ENCODE assay signal across 35 cellular contexts in genomic region chr2:173785813-173786212, GRCh38.
DNase-seq lines count a peak whose midpoint lies in the region; ATAC-seq, FAIRE-seq and TF ChIP-seq lines count a peak whose summit lies in the region.
"Had no signal": no experiment of that assay in that cellular context is flagged by ENCODE, and none has a peak within 500 bp of the region (broad histone marks: within the 10 kb centered on the region; RNA-seq: fewer than 3 reads in every experiment).

No MANE protein-coding gene starts in this region.

- H3K4me3 ChIP-seq in K562: no peak overlapping the region
- H3K4me3 ChIP-seq: A549; BLaER1; BLaER1 treated with 17β-estradiol and CSF1 and Interleukin-3, amounts not matched to agents 10 nM and 100 nM had no signal

- 0% methylated on average over 3 of the region's 3 CpGs for WGBS in K562 (ENCODE audit: insufficient coverage, low coverage, missing lambda C conversion rate)

- DNase-seq in GM19239 (ENCODE audit: insufficient read length, low spot score) (no peak), K562 (ENCODE audit: extremely low read depth in 1 of 4, low spot score in 3 of 4) (no peak), frontal cortex (ENCODE audit: low spot score in 2 of 2) (no peak), GM12892 (ENCODE audit: insufficient read length) (no peak), NCI-H748 (lab: John Stamatoyannopoulos, UW; ENCODE audit: unreplicated experiment) (no peak)
- DNase-seq: 8988T; ACHN; AML-193; BE2C; C1 segment of cervical spinal cord; Caco-2; Calu3; CD4-positive, alpha-beta memory T cell; CD4-positive, alpha-beta T cell; CD4-positive, CD25-positive, alpha-beta regulatory T cell; CD8-positive, alpha-beta memory T cell; CD8-positive, alpha-beta T cell; COR-L47; DMS 273 treated with DMSO at 0.1 percent for 48 hours; DMS153; DMS53; DMS79; DMS79 treated with DMSO at 0.1 percent for 48 hours; DND-41; EL had no signal

- CTCF ChIA-PET in K562 (lab: Yijun Ruan, JAX; ENCODE audit: low intra/inter-chr PET ratio): no interaction called here

- no peaks in the 10 kb centered on the region for H3K79me2 ChIP-seq in K562 (ENCODE audit: control insufficient read depth, insufficient read depth, low read length)

- intact Hi-C loops in K562 (cut with micrococcal nuclease): no loop called here

- no TSS peak for BruUV-seq in K562 (replicated peaks; lab: Mats Ljungman, UMichigan)

- TF ChIP-seq RAD21 in K562 (CRISPR knock-in tag; conservative IDR thresholded peaks at IDR 0.05 in 1 of 2, IDR thresholded peaks at IDR 0.05 in 1 of 2): no peak

- in situ Hi-C loops in K562 (cut with MboI): no loop called here

- no peak for TF ChIP-seq POLR2A in K562 (conservative IDR thresholded peaks at IDR 0.05)
- no peak for TF ChIP-seq POLR2A in GM12892 (IDR thresholded peaks at IDR 0.05; ENCODE audit: low read depth, low read length)

- H3K9ac ChIP-seq in K562 (ENCODE audit: insufficient read depth in 1 of 2, low read depth in 2 of 2, low read length in 2 of 2): no peak overlapping the region
- H3K9ac ChIP-seq: BLaER1; BLaER1 treated with 17β-estradiol and CSF1 and Interleukin-3, amounts not matched to agents 10 nM and 100 nM had no signal

- no peak for ATAC-seq in K562
- ATAC-seq in GM18868 (IDR thresholded peaks at IDR 0.05; ENCODE audit: unreplicated experiment): no peak
- ATAC-seq in GM19351 (IDR thresholded peaks at IDR 0.05; ENCODE audit: unreplicated experiment): no peak
- ATAC-seq: A549; CD8-positive, alpha-beta T cell had no signal

- H2AFZ ChIP-seq in K562 (ENCODE audit: low read depth, low read length): no peak overlapping the region

- no peak for TF ChIP-seq EP300 in K562 (IDR thresholded peaks at IDR 0.05; ENCODE audit: low read length)

- H3K9me1 ChIP-seq in K562 (ENCODE audit: control insufficient read depth, insufficient read depth, low read length): no peaks in the 10 kb centered on the region

- peaks cover 21 to 32% of the 10 kb centered on the region in 2 experiments; a peak in 4 of 5 replicates for H3K27me3 ChIP-seq in K562 (ENCODE audit: control insufficient read depth in 2 of 2, insufficient read depth in 2 of 2, low read length in 2 of 2)
- H3K27me3 ChIP-seq: BLaER1; BLaER1 treated with 17β-estradiol and CSF1 and Interleukin-3, amounts not matched to agents 10 nM and 100 nM had no signal

- TF ChIP-seq CTCF in K562 (IDR thresholded peaks at IDR 0.05 in 2 of 3, conservative IDR thresholded peaks at IDR 0.05 in 1 of 3; ENCODE audit: insufficient read depth in 2 of 3, low read depth in 1 of 3, low read length in 3 of 3): no peak

- no peaks in the 10 kb centered on the region for H3K9me3 ChIP-seq in K562 (replicated peaks; ENCODE audit: control insufficient read depth, insufficient read depth, low read depth, low read length)
- H3K9me3 ChIP-seq: A549, BE2C, BLaER1, Caco-2 had no signal

- H3K36me3 ChIP-seq in K562 (ENCODE audit: control insufficient read depth, insufficient read depth, low read length): no peaks in the 10 kb centered on the region
- H3K36me3 ChIP-seq: BE2C; BLaER1; BLaER1 treated with 17β-estradiol and CSF1 and Interleukin-3, amounts not matched to agents 10 nM and 100 nM had no signal

- POLR2A ChIA-PET in K562 (lab: Yijun Ruan, JAX): interaction anchor here (1.1 kb wide), 1 partner anchor 15 kb away, joined by 3 read pairs; no protein-coding TSS in a partner anchor

- H3K27ac ChIP-seq in K562 (ENCODE audit: extremely low read depth, low read depth, low read length): no peak overlapping the region
- H3K27ac ChIP-seq: 22Rv1; A549; BLaER1; BLaER1 treated with 17β-estradiol and CSF1 and Interleukin-3, amounts not matched to agents 10 nM and 100 nM; C4-2B had no signal

- no peak overlapping the region for H3K4me2 ChIP-seq in K562 (ENCODE audit: insufficient read depth, low read length)
- H3K4me2 ChIP-seq: A549; BLaER1; BLaER1 treated with 17β-estradiol and CSF1 and Interleukin-3, amounts not matched to agents 10 nM and 100 nM had no signal

- no peaks in the 10 kb centered on the region for H4K20me1 ChIP-seq in K562 (replicated peaks; ENCODE audit: control insufficient read depth, insufficient read depth, low read length)
- H4K20me1 ChIP-seq: BLaER1; BLaER1 treated with 17β-estradiol and CSF1 and Interleukin-3, amounts not matched to agents 10 nM and 100 nM had no signal

- no peaks in the 10 kb centered on the region for H3K4me1 ChIP-seq in K562 (replicated peaks in 1 of 2; ENCODE audit: control insufficient read depth in 2 of 2, insufficient read depth in 2 of 2, low read length in 2 of 2)
- H3K4me1 ChIP-seq: A549, BE2C, BLaER1, Caco-2 had no signal

- FAIRE-seq in GM19239 (lab: Jason Lieb, UNC) (peak; percentile 23), K562 (lab: Jason Lieb, UNC) (no peak), endometrium (lab: Jason Lieb, UNC) (peak; percentile 12), frontal cortex (lab: Jason Lieb, UNC) (peak; percentile 33), GM12892 (lab: Jason Lieb, UNC) (no peak)
- FAIRE-seq: A204.1, A549, D721Med had no signal

TF ChIP-seq in K562, 482 proteins besides CTCF, POLR2A, EP300 and RAD21:
- TF ChIP-seq CBX8 (IDR thresholded peaks at IDR 0.05; ENCODE audit: borderline replicate concordance, extremely low read depth, low read depth, low read length, poor library complexity, severe bottlenecking) (peak; percentile 58), CBX2 (IDR thresholded peaks at IDR 0.05; ENCODE audit: insufficient read depth, low read length, poor library complexity, severe bottlenecking) (peak; percentile 70), MXI1 (IDR thresholded peaks at IDR 0.05; ENCODE audit: low read depth, low read length) (no peak)
